Comparison of ENCODE assay signal across 19 cellular contexts in the genomic region with DNA sequence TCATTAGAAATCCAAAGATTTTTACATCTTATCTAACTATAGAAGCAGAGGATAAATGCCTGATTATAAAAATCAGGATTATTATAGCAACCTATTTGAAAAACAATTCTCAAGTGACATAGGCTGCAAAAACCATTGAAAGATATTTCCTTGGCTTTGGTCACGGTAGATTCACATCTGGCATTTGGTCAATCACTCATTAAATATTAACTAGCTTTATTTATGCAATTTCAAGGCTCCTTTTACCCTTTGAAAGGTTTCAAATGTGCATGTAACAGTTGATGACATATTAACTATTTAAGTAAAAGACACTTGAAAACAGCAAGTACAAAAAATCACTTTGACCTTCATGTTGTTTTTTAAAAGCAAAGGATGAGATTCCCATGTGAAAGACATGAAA.
"Had no signal": no experiment of that assay in that cellular context is flagged by ENCODE, and none has a peak within 500 bp of the region (broad histone marks: within the 10 kb centered on the region; RNA-seq: fewer than 3 reads in every experiment).

No MANE protein-coding gene starts in this region.

- DNase-seq: activated CD4-positive, alpha-beta T cell treated with anti-CD3 and anti-CD28 coated beads for 36 hours; activated CD4-positive, CD25-positive, alpha-beta regulatory T cell; activated CD8-positive, alpha-beta memory T cell treated with anti-CD3 and anti-CD28 coated beads, Interleukin-2, amount 10 ng/mL, durations not matched to agents 7 days and 5 days; activated CD8-positive, alpha-beta T cell treated with anti-CD3 and anti-CD28 coated beads, Interleukin-2, amount 10 ng/mL, durations not matched to agents 7 days and 5 days; activated naive CD8-positive, alpha-beta T cell treated with anti-CD3 and anti-CD28 coated beads, Interleukin-2, amount 50 U/mL, for 24 hours; activated T-cell treated with anti-CD3 and anti-CD28 coated beads, Interleukin-2, amount 50 U/mL, for 48 hours; amygdala; caudate nucleus; foreskin fibroblast; heart left ventricle; hypothalamus; immature natural killer cell; left ventricle myocardium superior; ovary; stimulated activated CD4-positive, alpha-beta T cell treated with anti-CD3 and anti-CD28 coated beads, Interleukin-15, amount 100 ng/mL, for 24 hours; stimulated activated CD4-positive, alpha-beta T cell treated with anti-CD3 and anti-CD28 coated beads, Interleukin-2, amount 100 ng/mL, for 24 hours; stimulated activated naive CD4-positive, alpha-beta T cell; tibial artery had no signal

- H3K4me1 ChIP-seq: heart left ventricle, suprapubic skin, tibial artery had no signal

- H3K27me3 ChIP-seq: heart left ventricle, ovary, suprapubic skin, tibial artery had no signal

- H3K36me3 ChIP-seq: heart left ventricle, ovary, suprapubic skin, tibial artery had no signal

- H3K27ac ChIP-seq: heart left ventricle, ovary, suprapubic skin, tibial artery had no signal

- H3K4me3 ChIP-seq: heart left ventricle, ovary, suprapubic skin, tibial artery had no signal

- H3K9me3 ChIP-seq: ovary, suprapubic skin, tibial artery had no signal
